In genomic region chr1:156462954-156463795, GRCh38 we compare ENCODE assay signal across 16 cellular contexts. TPM values are rescaled to one million over a fixed set of nuclear protein-coding genes. Genes with fewer than 3 reads are reported as not detected.
DNase-seq lines count a peak whose midpoint lies in the region; ATAC-seq, FAIRE-seq and TF ChIP-seq lines count a peak whose summit lies in the region.
"Had no signal": no experiment of that assay in that cellular context is flagged by ENCODE, and none has a peak within 500 bp of the region (broad histone marks: within the 10 kb centered on the region; RNA-seq: fewer than 3 reads in every experiment).

No MANE protein-coding gene starts in this region.

- H3K27ac Mint-ChIP-seq in CD8-positive, alpha-beta T cell: peak overlapping the region; percentile 55
- peak overlapping the region; percentile 36 for H3K27ac Mint-ChIP-seq in activated naive CD8-positive, alpha-beta T cell treated with anti-CD3 and anti-CD28 coated beads, Interleukin-2, amount 10 ng/mL, durations not matched to agents 7 days and 5 days
- H3K27ac Mint-ChIP-seq: stimulated activated memory B cell treated with anti-CD40 and anti-IgM and Interleukin-4, amounts not matched to agents 10 μg/mL and 1 μg/mL and 100 μg/mL, for 72 hours had no signal

- no peak for ATAC-seq in CD8-positive, alpha-beta T cell
- no peak for ATAC-seq in activated naive CD8-positive, alpha-beta T cell treated with anti-CD3 and anti-CD28 coated beads, Interleukin-2, amount 10 ng/mL, durations not matched to agents 7 days and 5 days (ENCODE audit: low read depth)
- ATAC-seq in HG03521 (IDR thresholded peaks at IDR 0.05; ENCODE audit: unreplicated experiment) (no peak), GM21786 (IDR thresholded peaks at IDR 0.05; ENCODE audit: unreplicated experiment) (no peak)
- ATAC-seq: stimulated activated memory B cell treated with anti-CD40 and anti-IgM and Interleukin-4, amounts not matched to agents 10 μg/mL and 1 μg/mL and 100 μg/mL, for 72 hours had no signal

- CTCF ChIA-PET in CD8-positive, alpha-beta T cell (lab: Charles Lee): no interaction called here

- no peak for DNase-seq in CD8-positive, alpha-beta T cell
- no peak for DNase-seq in activated naive CD8-positive, alpha-beta T cell treated with anti-CD3 and anti-CD28 coated beads, Interleukin-2, amount 10 ng/mL, durations not matched to agents 7 days and 5 days
- DNase-seq in keratinocyte (ENCODE audit: low read depth, low spot score): no peak
- DNase-seq in activated CD8-positive, alpha-beta memory T cell treated with anti-CD3 and anti-CD28 coated beads for 24 hours: no peak
- no peak for DNase-seq in GM19238 (ENCODE audit: insufficient read length, low spot score)
- DNase-seq: C1 segment of cervical spinal cord, dermis blood vessel endothelial cell, NCI-H1436 treated with DMSO at 0.1 percent for 48 hours, NCI-H2227 treated with DMSO at 0.1 percent for 48 hours, T-helper 9 cell had no signal

- H3K4me3 ChIP-seq in CD8-positive, alpha-beta T cell (ENCODE audit: low read depth, low read length): no peak overlapping the region
- H3K4me3 ChIP-seq in keratinocyte (ENCODE audit: control insufficient read depth in 2 of 3, extremely low read depth in 1 of 3, insufficient read depth in 2 of 3, low read depth in 1 of 3, low read length in 3 of 3) (peak overlapping the region in 2 of 3 experiments; percentile 18 to 31), stomach smooth muscle (ENCODE audit: low read length in 2 of 2) (no peak overlapping the region)

- H3K4me3 Mint-ChIP-seq in CD8-positive, alpha-beta T cell: no peak overlapping the region
- H3K4me3 Mint-ChIP-seq in activated naive CD8-positive, alpha-beta T cell treated with anti-CD3 and anti-CD28 coated beads, Interleukin-2, amount 10 ng/mL, durations not matched to agents 7 days and 5 days: no peak overlapping the region
- H3K4me3 Mint-ChIP-seq: stimulated activated memory B cell treated with anti-CD40 and anti-IgM and Interleukin-4, amounts not matched to agents 10 μg/mL and 1 μg/mL and 100 μg/mL, for 72 hours had no signal

- TF ChIP-seq CTCF in CD8-positive, alpha-beta T cell (IDR thresholded peaks at IDR 0.05): no peak
- TF ChIP-seq CTCF in keratinocyte (optimal IDR thresholded peaks at IDR 0.05 in 1 of 3, IDR thresholded peaks at IDR 0.05 in 1 of 3, conservative IDR thresholded peaks at IDR 0.05 in 1 of 3; ENCODE audit: extremely low read depth in 1 of 3, insufficient read depth in 2 of 3, low read length in 3 of 3): no peak

- intact Hi-C loops in CD8-positive, alpha-beta T cell (cut with DNase I, micrococcal nuclease): no loop called here

- H3K9ac ChIP-seq in keratinocyte (ENCODE audit: control insufficient read depth, extremely low read depth, insufficient read depth, low read length) (peak overlapping the region; percentile 47), stomach smooth muscle (ENCODE audit: low read length in 2 of 2) (peak overlapping the region in 1 of 2 donors; percentile 17)
- H3K9ac ChIP-seq: KMS-11 had no signal

- no peak overlapping the region for H2AFZ ChIP-seq in keratinocyte (ENCODE audit: control insufficient read depth, low read length)

- dilution Hi-C loops in keratinocyte (cut with MboI; ENCODE audit: extremely low pct_ligation_motif_present, low sequenced_read_pairs): no loop called here

- H3K4me1 Mint-ChIP-seq in CD8-positive, alpha-beta T cell (ENCODE audit: low read depth): peaks cover 22% of the 10 kb centered on the region
- H3K4me1 Mint-ChIP-seq in activated naive CD8-positive, alpha-beta T cell treated with anti-CD3 and anti-CD28 coated beads, Interleukin-2, amount 10 ng/mL, durations not matched to agents 7 days and 5 days: peaks cover 14% of the 10 kb centered on the region

- FAIRE-seq in keratinocyte (lab: Jason Lieb, UNC): peak; percentile 63

- peaks cover 6% of the 10 kb centered on the region for H3K4me1 ChIP-seq in CD8-positive, alpha-beta T cell (ENCODE audit: insufficient read depth, low read length)
- H3K4me1 ChIP-seq in keratinocyte (ENCODE audit: control insufficient read depth, extremely low read depth, insufficient read depth, low read length) (peaks cover 47% of the 10 kb centered on the region), stomach smooth muscle (ENCODE audit: control insufficient read depth, insufficient read depth, low read length) (peaks cover 42% of the 10 kb centered on the region)

- H3K9me3 ChIP-seq in CD8-positive, alpha-beta T cell (ENCODE audit: low read length): no peaks in the 10 kb centered on the region
- H3K9me3 ChIP-seq in keratinocyte (ENCODE audit: control insufficient read depth, low read depth, low read length) (no peaks in the 10 kb centered on the region), stomach smooth muscle (ENCODE audit: control insufficient read depth in 2 of 2, low read length in 2 of 2) (no peaks in the 10 kb centered on the region)
- H3K9me3 ChIP-seq: neutrophil had no signal

- no peaks in the 10 kb centered on the region for H3K27me3 Mint-ChIP-seq in CD8-positive, alpha-beta T cell (ENCODE audit: low read depth)
- no peaks in the 10 kb centered on the region for H3K27me3 Mint-ChIP-seq in activated naive CD8-positive, alpha-beta T cell treated with anti-CD3 and anti-CD28 coated beads, Interleukin-2, amount 10 ng/mL, durations not matched to agents 7 days and 5 days
- H3K27me3 Mint-ChIP-seq: stimulated activated memory B cell treated with anti-CD40 and anti-IgM and Interleukin-4, amounts not matched to agents 10 μg/mL and 1 μg/mL and 100 μg/mL, for 72 hours had no signal

- H3K27ac ChIP-seq in CD8-positive, alpha-beta T cell (ENCODE audit: low read depth, low read length): no peak overlapping the region
- H3K27ac ChIP-seq in keratinocyte (ENCODE audit: control insufficient read depth, insufficient read depth, low read length): peak overlapping the region; percentile 70
- H3K27ac ChIP-seq in stomach smooth muscle (ENCODE audit: low read length): peak overlapping the region; percentile 74
- H3K27ac ChIP-seq: KMS-11, neutrophil had no signal

- H3K27me3 ChIP-seq in CD8-positive, alpha-beta T cell (ENCODE audit: insufficient read depth, low read length): no peaks in the 10 kb centered on the region
- no peaks in the 10 kb centered on the region for H3K27me3 ChIP-seq in keratinocyte (ENCODE audit: control insufficient read depth, extremely low read depth, insufficient read depth, low read length)
- H3K27me3 ChIP-seq in stomach smooth muscle (ENCODE audit: control insufficient read depth in 1 of 2, insufficient read depth in 2 of 2, low read length in 2 of 2): no peaks in the 10 kb centered on the region
- H3K27me3 ChIP-seq: neutrophil had no signal

- no peaks in the 10 kb centered on the region for H3K9me1 ChIP-seq in keratinocyte (ENCODE audit: control insufficient read depth, extremely low read depth, insufficient read depth, low read length)

- peak overlapping the region; percentile 79 for H3K4me2 ChIP-seq in keratinocyte (ENCODE audit: control insufficient read depth, extremely low read depth, insufficient read depth, low read depth, low read length)
- H3K4me2 ChIP-seq: KMS-11 had no signal

- H3K9me3 Mint-ChIP-seq in CD8-positive, alpha-beta T cell: no peaks in the 10 kb centered on the region
- H3K9me3 Mint-ChIP-seq in activated naive CD8-positive, alpha-beta T cell treated with anti-CD3 and anti-CD28 coated beads, Interleukin-2, amount 10 ng/mL, durations not matched to agents 7 days and 5 days: no peaks in the 10 kb centered on the region
- H3K9me3 Mint-ChIP-seq: stimulated activated memory B cell treated with anti-CD40 and anti-IgM and Interleukin-4, amounts not matched to agents 10 μg/mL and 1 μg/mL and 100 μg/mL, for 72 hours had no signal

- H4K20me1 ChIP-seq in keratinocyte (ENCODE audit: control insufficient read depth, extremely low read depth, insufficient read depth, low read length): no peaks in the 10 kb centered on the region

- POLR2A ChIA-PET in CD8-positive, alpha-beta T cell (lab: Charles Lee): no interaction called here
- POLR2A ChIA-PET in activated naive CD8-positive, alpha-beta T cell treated with anti-CD3 and anti-CD28 coated beads, Interleukin-2, amount 10 ng/mL, durations not matched to agents 7 days and 5 days (lab: Charles Lee): no interaction called here

- H3K36me3 Mint-ChIP-seq in CD8-positive, alpha-beta T cell: peaks cover 41% of the 10 kb centered on the region
- H3K36me3 Mint-ChIP-seq in activated naive CD8-positive, alpha-beta T cell treated with anti-CD3 and anti-CD28 coated beads, Interleukin-2, amount 10 ng/mL, durations not matched to agents 7 days and 5 days: peaks cover under 1% of the 10 kb centered on the region

- peaks cover 27% of the 10 kb centered on the region for H3K36me3 ChIP-seq in CD8-positive, alpha-beta T cell (ENCODE audit: insufficient read depth, low read length)
- H3K36me3 ChIP-seq in keratinocyte (ENCODE audit: control insufficient read depth in 2 of 2, extremely low read depth in 1 of 2, insufficient read depth in 2 of 2, low read length in 2 of 2): peaks cover 9 to 13% of the 10 kb centered on the region in 2 experiments
- H3K36me3 ChIP-seq in stomach smooth muscle (ENCODE audit: control insufficient read depth in 2 of 2, insufficient read depth in 2 of 2, low read length in 2 of 2): peaks cover 21 to 24% of the 10 kb centered on the region in 2 donors

- H3K79me2 ChIP-seq in keratinocyte (ENCODE audit: control insufficient read depth, insufficient read depth, low read length): no peaks in the 10 kb centered on the region

RNA-seq across cellular contexts. Expression of gene MEF2D, which starts 37.4 kb away (rescaled TPM):
- total RNA-seq in CD8-positive, alpha-beta T cell: 100 to 1,000 TPM; 227 to 230 TPM
- 10 to 100 TPM; 52.4 to 54.4 TPM for total RNA-seq in activated naive CD8-positive, alpha-beta T cell treated with anti-CD3 and anti-CD28 coated beads, Interleukin-2, amount 10 ng/mL, durations not matched to agents 7 days and 5 days
- polyA plus RNA-seq in keratinocyte: 8.7 to 11.5 TPM (median 9.3 TPM) in 3 replicates
- 13.9 TPM for polyA plus RNA-seq in keratinocyte (2011; ENCODE audit: low read depth)
- polyA plus RNA-seq in keratinocyte (2011; cell fraction: cytosol; rRNA removed): 9.2 and 17.8 TPM in 2 replicates
- 32.8 and 43.7 TPM in 2 replicates for polyA plus RNA-seq in keratinocyte (2011; cell fraction: nucleus; rRNA removed)
- polyA plus RNA-seq in keratinocyte (2012; ENCODE audit: low replicate concordance): 19.5 and 20.9 TPM in 2 replicates
- 7.3 to 38.8 TPM (median 10.3 TPM) in 3 replicates for polyA minus RNA-seq in keratinocyte
- polyA minus RNA-seq in keratinocyte (2011; cell fraction: cytosol; rRNA and poly(A)+ RNA removed): 25.7 TPM
- polyA minus RNA-seq in keratinocyte (2011; cell fraction: nucleus; rRNA and poly(A)+ RNA removed): 18.3 and 27.6 TPM in 2 replicates

Comparison
In these comparisons a context has a peak if more than half of its experiments do, and no peak if none do; other contexts are left out.
1. H3K4me3 ChIP-seq: peak in keratinocyte (2 of 3); none in CD8-positive, alpha-beta T cell (single experiment) and stomach smooth muscle (0 of 2).
2. RNA of gene MEF2D, which starts 37.4 kb away (total RNA-seq): 227 to 230 TPM in CD8-positive, alpha-beta T cell; 52.4 to 54.4 TPM in activated naive CD8-positive, alpha-beta T cell treated with anti-CD3 and anti-CD28 coated beads, Interleukin-2, amount 10 ng/mL, durations not matched to agents 7 days and 5 days; every median in the first group is over 4 times any median in the second.